ENCODE assay signal across 35 cellular contexts in genomic region chr4:7800996-7801395, GRCh38.
"Had no signal": no experiment of that assay in that cellular context is flagged by ENCODE, and none has a peak within 500 bp of the region (broad histone marks: within the 10 kb centered on the region; RNA-seq: fewer than 3 reads in every experiment).

No MANE protein-coding gene starts in this region.

- H3K27me3 Mint-ChIP-seq: activated CD4-positive, alpha-beta memory T cell treated with anti-CD3 and anti-CD28 coated beads for 36 hours; activated naive CD8-positive, alpha-beta T cell treated with anti-CD3 and anti-CD28 coated beads for 36 hours; activated T-helper 17 cell treated with anti-CD3 and anti-CD28 coated beads, Interleukin-2, amount 50 U/mL, for 72 hours; central memory CD8-positive, alpha-beta T cell had no signal

- H3K4me3 ChIP-seq: MG63, SJCRH30, SK-N-MC had no signal

- H3K9me3 ChIP-seq: MG63, SJCRH30 had no signal

- H3K4me3 Mint-ChIP-seq: activated B cell treated with CpG ODN at 0.5 μM for 24 hours; activated CD4-positive, alpha-beta memory T cell treated with anti-CD3 and anti-CD28 coated beads for 36 hours; activated naive CD8-positive, alpha-beta T cell treated with anti-CD3 and anti-CD28 coated beads for 36 hours; activated T-cell treated with anti-CD3 and anti-CD28 coated beads, Interleukin-2, amount 50 U/mL, for 72 hours; activated T-helper 17 cell treated with anti-CD3 and anti-CD28 coated beads, Interleukin-2, amount 50 U/mL, for 72 hours; central memory CD8-positive, alpha-beta T cell; T-helper 2 cell treated with Interferon-gamma antibody and Interleukin-4, amounts not matched to agents 5 μg/mL and 100 μg/mL, for 36 hours had no signal

- H3K4me1 Mint-ChIP-seq: activated B cell treated with CpG ODN at 0.5 μM for 24 hours had no signal

- H3K27ac ChIP-seq: brain microvascular endothelial cell, SJCRH30, SK-N-MC, VCaP had no signal

- H3K27me3 ChIP-seq: brain microvascular endothelial cell, MG63, SJCRH30 had no signal

- H3K9me3 Mint-ChIP-seq: activated B cell treated with CpG ODN at 0.5 μM for 24 hours; activated CD4-positive, alpha-beta memory T cell treated with anti-CD3 and anti-CD28 coated beads for 36 hours; activated naive CD8-positive, alpha-beta T cell treated with anti-CD3 and anti-CD28 coated beads for 36 hours; activated T-cell treated with anti-CD3 and anti-CD28 coated beads, Interleukin-2, amount 50 U/mL, for 72 hours; activated T-helper 17 cell treated with anti-CD3 and anti-CD28 coated beads, Interleukin-2, amount 50 U/mL, for 72 hours; central memory CD8-positive, alpha-beta T cell; T-helper 2 cell treated with Interferon-gamma antibody and Interleukin-4, amounts not matched to agents 5 μg/mL and 100 μg/mL, for 36 hours had no signal

- DNase-seq: activated B cell treated with CpG ODN at 0.5 μM for 24 hours; activated CD4-positive, alpha-beta memory T cell treated with anti-CD3 and anti-CD28 coated beads for 36 hours; activated CD4-positive, alpha-beta T cell treated with anti-CD3 and anti-CD28 coated beads for 4 hours; activated CD4-positive, alpha-beta T cell treated with anti-CD3 and anti-CD28 coated beads, Interleukin-2, amount 50 U/mL, for 1 hour; activated CD4-positive, CD25-positive, alpha-beta regulatory T cell treated with anti-CD3 and anti-CD28 coated beads, Interleukin-2, amount 50 U/mL, for 72 hours; activated CD8-positive, alpha-beta memory T cell treated with anti-CD3 and anti-CD28 coated beads, Interleukin-2, amount 50 U/mL, for 4 hours; activated effector memory CD4-positive, alpha-beta T cell treated with anti-CD3 and anti-CD28 coated beads, Interleukin-2, amount 50 U/mL, for 16 hours; activated naive CD4-positive, alpha-beta T cell; activated naive CD4-positive, alpha-beta T cell treated with anti-CD3 and anti-CD28 coated beads, Interleukin-2, amount 50 U/mL, for 16 hours; activated naive CD8-positive, alpha-beta T cell treated with anti-CD3 and anti-CD28 coated beads for 36 hours; activated T-cell treated with anti-CD3 and anti-CD28 coated beads for 4 hours; activated T-cell treated with anti-CD3 and anti-CD28 coated beads, Interleukin-2, amount 50 U/mL, for 72 hours; amniotic stem cell; aorta; brain microvascular endothelial cell; Kasumi-1; KG1; MG63; NCI-H1092; NCI-H1436 treated with DMSO at 0.1 percent for 48 hours; NCI-H1694 treated with DMSO at 0.1 percent for 48 hours; NCI-H2029; NCI-H2107; NCI-H2171; NCI-H510A; NCI-H526; NCI-H748 treated with DMSO at 0.1 percent for 48 hours; OCI-M1; SHP77; SJCRH30 had no signal

- ATAC-seq: activated T-cell treated with anti-CD3 and anti-CD28 coated beads, Interleukin-2, amount 50 U/mL, for 72 hours; activated T-helper 17 cell treated with anti-CD3 and anti-CD28 coated beads, Interleukin-2, amount 50 U/mL, for 72 hours had no signal

- H3K27ac Mint-ChIP-seq: activated B cell treated with CpG ODN at 0.5 μM for 24 hours; activated CD4-positive, alpha-beta memory T cell treated with anti-CD3 and anti-CD28 coated beads for 36 hours; activated naive CD8-positive, alpha-beta T cell treated with anti-CD3 and anti-CD28 coated beads for 36 hours; activated T-cell treated with anti-CD3 and anti-CD28 coated beads, Interleukin-2, amount 50 U/mL, for 72 hours; T-helper 2 cell treated with Interferon-gamma antibody and Interleukin-4, amounts not matched to agents 5 μg/mL and 100 μg/mL, for 36 hours had no signal
